ENCODE assay signal across 8 cellular contexts in genomic region chr2:9753665-9754531, GRCh38.
DNase-seq lines count a peak whose midpoint lies in the region; ATAC-seq and TF ChIP-seq lines count a peak whose summit lies in the region.

No MANE protein-coding gene starts in this region.

- intact Hi-C loops in lower lobe of right lung (cut with DNase I) = no loop called here
- intact Hi-C loops in testis (cut with DNase I; ENCODE audit: low total_unique reads) = no loop called here

- H3K27ac ChIP-seq in lower lobe of right lung (peak overlapping the region; percentile 18), upper lobe of left lung (peak overlapping the region in 1 of 4 donors; percentile 54), testis (no peak overlapping the region)

- H3K9me3 ChIP-seq in lower lobe of right lung = no peaks in the 10 kb centered on the region
- no peaks in the 10 kb centered on the region for H3K9me3 ChIP-seq in upper lobe of left lung
- no peaks in the 10 kb centered on the region for H3K9me3 ChIP-seq in testis

- DNase-seq in NCI-H1417 (lab: John Stamatoyannopoulos, UW) (peak in 2 of 3 experiments; percentile 18 to 20), NCI-H1417 treated with DMSO at 0.1 percent for 48 hours (lab: John Stamatoyannopoulos, UW) (no peak), lower lobe of right lung (no peak), upper lobe of left lung (peak; percentile 52 to 77), HuH-7.5 (ENCODE audit: low spot score) (no peak), testis (no peak), COLO829 (ENCODE audit: low spot score) (no peak)
- DNase-seq in activated T-cell treated with anti-CD3 and anti-CD28 coated beads, Interleukin-2, amount 50 U/mL, for 1 hour = peak; percentile 56

- TF ChIP-seq CTCF in lower lobe of right lung (IDR thresholded peaks at IDR 0.05) = no peak
- no peak for TF ChIP-seq CTCF in upper lobe of left lung (IDR thresholded peaks at IDR 0.05)
- no peak for TF ChIP-seq CTCF in testis (IDR thresholded peaks at IDR 0.05)

- TF ChIP-seq POLR2A in upper lobe of left lung (IDR thresholded peaks at IDR 0.05) (no peak), testis (IDR thresholded peaks at IDR 0.05) (no peak)

- no peak for TF ChIP-seq EP300 in upper lobe of left lung (IDR thresholded peaks at IDR 0.05)

- H3K4me1 ChIP-seq in lower lobe of right lung = peaks cover 33% of the 10 kb centered on the region
- peaks cover 24 to 40% (median 27%) of the 10 kb centered on the region in 4 donors for H3K4me1 ChIP-seq in upper lobe of left lung
- H3K4me1 ChIP-seq in testis = peaks cover 30% of the 10 kb centered on the region

- H3K4me3 ChIP-seq in lower lobe of right lung (peak overlapping the region; percentile 8), upper lobe of left lung (peak overlapping the region in 3 of 4 donors; percentile 13 to 23 (median 19)), testis (no peak overlapping the region)

- H3K27me3 ChIP-seq in lower lobe of right lung (ENCODE audit: low read depth) (peaks cover 7% of the 10 kb centered on the region), upper lobe of left lung (no peaks in the 10 kb centered on the region), testis (no peaks in the 10 kb centered on the region)

- ATAC-seq in lower lobe of right lung (peak; percentile 33 to 57), upper lobe of left lung (ENCODE audit: low FRiP score in 2 of 2) (peak; percentile 1 to 29)

- H3K36me3 ChIP-seq in lower lobe of right lung = no peaks in the 10 kb centered on the region
- no peaks in the 10 kb centered on the region for H3K36me3 ChIP-seq in upper lobe of left lung
- H3K36me3 ChIP-seq in testis (ENCODE audit: low read depth, missing control alignments) = no peaks in the 10 kb centered on the region

- 45 to 63% methylated on average over 20 to 36 of the region's 36 CpGs for WGBS in upper lobe of left lung, 2 donors
- 61 to 73% methylated on average over 25 to 36 of the region's 36 CpGs for WGBS in testis, 2 donors

Comparison
In these comparisons a context has a peak if more than half of its experiments do, and no peak if none do; other contexts are left out.
1. DNase-seq: peak in NCI-H1417 (2 of 3), activated T-cell treated with anti-CD3 and anti-CD28 coated beads, Interleukin-2, amount 50 U/mL, for 1 hour (single experiment) and upper lobe of left lung (2 of 2); none in NCI-H1417 treated with DMSO at 0.1 percent for 48 hours (single experiment), lower lobe of right lung (single experiment), HuH-7.5 (single experiment), testis (single experiment) and COLO829 (single experiment).
2. H3K4me3 ChIP-seq: peak in lower lobe of right lung (single experiment) and upper lobe of left lung (3 of 4); none in testis (0 of 2).